23 cellular contexts compared by ENCODE assay signal in genomic region chr14:50106178-50106577, GRCh38. TPM values are rescaled to one million over a fixed set of nuclear protein-coding genes. Genes with fewer than 3 reads are reported as not detected.
A peak's percentile ranks its signal among the peaks of the same experiment; 100 is the strongest.
DNase-seq lines count a peak whose midpoint lies in the region; ATAC-seq and TF ChIP-seq lines count a peak whose summit lies in the region.
"Had no signal": no experiment of that assay in that cellular context is flagged by ENCODE, and none has a peak within 500 bp of the region (broad histone marks: within the 10 kb centered on the region; RNA-seq: fewer than 3 reads in every experiment).

No MANE protein-coding gene starts in this region.

- no peak; the same call in 1 of the 2 replicates for ATAC-seq in PC-3
- no peak for ATAC-seq in memory B cell (ENCODE audit: low read depth)
- ATAC-seq in T-cell (replicated peaks in 1 of 4), result no peak
- ATAC-seq: activated CD8-positive, alpha-beta memory T cell treated with anti-CD3 and anti-CD28 coated beads, Interleukin-2, amount 10 ng/mL, durations not matched to agents 7 days and 5 days had no signal

- H3K27me3 Mint-ChIP-seq in activated CD4-positive, alpha-beta T cell treated with anti-CD3 and anti-CD28 coated beads, Interleukin-2, amount 10 ng/mL, durations not matched to agents 24 days and 14 days, result no peaks in the 10 kb centered on the region
- H3K27me3 Mint-ChIP-seq in CD14-positive monocyte (ENCODE audit: low read depth in 3 of 3) (no peaks in the 10 kb centered on the region), memory B cell (no peaks in the 10 kb centered on the region), T-cell (no peaks in the 10 kb centered on the region)
- H3K27me3 Mint-ChIP-seq: activated CD8-positive, alpha-beta memory T cell treated with anti-CD3 and anti-CD28 coated beads, Interleukin-2, amount 10 ng/mL, durations not matched to agents 7 days and 5 days had no signal

- H3K79me2 ChIP-seq in PC-3 (ENCODE audit: low read length), result peaks cover 7% of the 10 kb centered on the region; the same call in 1 of the 2 replicates

- no peak overlapping the region for H3K27ac Mint-ChIP-seq in activated CD4-positive, alpha-beta T cell treated with anti-CD3 and anti-CD28 coated beads, Interleukin-2, amount 10 ng/mL, durations not matched to agents 24 days and 14 days
- H3K27ac Mint-ChIP-seq in CD14-positive monocyte (peak overlapping the region in 4 of 7 donors; percentile 1 to 73 (median 46)), memory B cell (peak overlapping the region; percentile 35), T-cell (peak overlapping the region in 1 of 2 donors; percentile 68)
- H3K27ac Mint-ChIP-seq: activated CD8-positive, alpha-beta memory T cell treated with anti-CD3 and anti-CD28 coated beads, Interleukin-2, amount 10 ng/mL, durations not matched to agents 7 days and 5 days had no signal

- H3K36me3 ChIP-seq in PC-3 (ENCODE audit: low read depth, low read length) (peaks cover 15% of the 10 kb centered on the region), brain microvascular endothelial cell (replicated peaks) (peaks cover 18% of the 10 kb centered on the region)

- intact Hi-C loops in activated CD4-positive, alpha-beta T cell treated with anti-CD3 and anti-CD28 coated beads, Interleukin-2, amount 10 ng/mL, durations not matched to agents 24 days and 14 days (cut with micrococcal nuclease), result no loop called here
- intact Hi-C loops in CD14-positive monocyte (cut with micrococcal nuclease) (loop anchor here (5.0 to 10.0 kb wide), 2 partner anchors 211 to 244 kb away; partner anchors contain the start of gene ARF6 (in 1 of the 2)), PC-3 (cut with micrococcal nuclease) (loop anchor here (5.0 kb wide), 1 partner anchor 339 kb away; the partner anchor contains the start of gene KLHDC2)

- no peaks in the 10 kb centered on the region for H3K27me3 ChIP-seq in PC-3 (ENCODE audit: low read length)
- no peaks in the 10 kb centered on the region for H3K27me3 ChIP-seq in brain microvascular endothelial cell (replicated peaks)
- H3K27me3 ChIP-seq: BLaER1, heart left ventricle, right lobe of liver had no signal

- H3K36me3 Mint-ChIP-seq in activated CD4-positive, alpha-beta T cell treated with anti-CD3 and anti-CD28 coated beads, Interleukin-2, amount 10 ng/mL, durations not matched to agents 24 days and 14 days (ENCODE audit: low read depth), result peaks cover 34% of the 10 kb centered on the region
- H3K36me3 Mint-ChIP-seq in CD14-positive monocyte (peaks cover 28 to 49% of the 10 kb centered on the region in 2 donors), memory B cell (peaks cover 11% of the 10 kb centered on the region), T-cell (peaks cover 16% of the 10 kb centered on the region)

- H2AFZ ChIP-seq in PC-3 (ENCODE audit: low read length), result no peak overlapping the region

- H3K4me3 Mint-ChIP-seq in activated CD4-positive, alpha-beta T cell treated with anti-CD3 and anti-CD28 coated beads, Interleukin-2, amount 10 ng/mL, durations not matched to agents 24 days and 14 days, result no peak overlapping the region
- H3K4me3 Mint-ChIP-seq in CD14-positive monocyte, result no peak overlapping the region
- H3K4me3 Mint-ChIP-seq in memory B cell, result no peak overlapping the region
- no peak overlapping the region for H3K4me3 Mint-ChIP-seq in T-cell
- H3K4me3 Mint-ChIP-seq: activated CD8-positive, alpha-beta memory T cell treated with anti-CD3 and anti-CD28 coated beads, Interleukin-2, amount 10 ng/mL, durations not matched to agents 7 days and 5 days; neural crest cell had no signal

- H3K9me3 ChIP-seq in PC-3 (ENCODE audit: low read length), result no peaks in the 10 kb centered on the region
- H3K9me3 ChIP-seq: A549, BLaER1, heart left ventricle, right lobe of liver had no signal

- H3K4me2 ChIP-seq in PC-3 (ENCODE audit: low read length), result no peak overlapping the region
- H3K4me2 ChIP-seq: A549, BLaER1 had no signal

- H3K4me1 ChIP-seq in PC-3 (ENCODE audit: insufficient read depth, low read length), result peaks cover 18% of the 10 kb centered on the region
- H3K4me1 ChIP-seq: BLaER1 had no signal

- CTCF ChIA-PET in PC-3 (lab: Charles Lee) (interaction anchor here (3.1 kb wide), 1 partner anchor 244 kb away, joined by 12 read pairs; no protein-coding TSS in a partner anchor), T-cell (lab: Charles Lee) (interaction anchor here (0.5 to 2.5 kb wide), 4 partner anchors 240 to 244 kb away, joined by 3 to 9 read pairs (median 4); no protein-coding TSS in a partner anchor)

- in situ Hi-C loops in brain microvascular endothelial cell (cut with HindIII; ENCODE audit: low pct_ligation_motif_present, low sequenced_read_pairs), result loop anchor here (10.0 kb wide), 1 partner anchor 241 kb away; no protein-coding TSS in a partner anchor

- POLR2A ChIA-PET in PC-3 (lab: Charles Lee; ENCODE audit: unreplicated experiment) (no interaction called here), T-cell (lab: Charles Lee) (interaction anchor here in 1 of 2 donors (0.6 kb wide), 1 partner anchor 248 kb away, joined by 15 read pairs; no protein-coding TSS in a partner anchor)

- no peaks in the 10 kb centered on the region for H3K9me2 ChIP-seq in PC-3 (replicated peaks; ENCODE audit: low read length)

- DNase-seq in activated CD4-positive, alpha-beta T cell treated with anti-CD3 and anti-CD28 coated beads, Interleukin-2, amount 10 ng/mL, durations not matched to agents 24 days and 14 days, result peak; percentile 53
- DNase-seq in activated CD4-positive, alpha-beta T cell treated with anti-CD3 and anti-CD28 coated beads, Interleukin-2, amount 50 U/mL, for 4 hours, result no peak
- no peak for DNase-seq in CD14-positive monocyte (ENCODE audit: low spot score)
- DNase-seq in PC-3, result no peak
- no peak for DNase-seq in memory B cell (ENCODE audit: low spot score in 2 of 2)
- no peak for DNase-seq in T-cell
- no peak for DNase-seq in brain microvascular endothelial cell
- no peak for DNase-seq in NCI-H2081 (lab: John Stamatoyannopoulos, UW)
- DNase-seq: activated CD4-positive, CD25-positive, alpha-beta regulatory T cell treated with anti-CD3 and anti-CD28 coated beads, Interleukin-2, amount 50 U/mL, for 72 hours; activated CD8-positive, alpha-beta memory T cell treated with anti-CD3 and anti-CD28 coated beads, Interleukin-2, amount 10 ng/mL, durations not matched to agents 7 days and 5 days; activated effector memory CD4-positive, alpha-beta T cell treated with Interleukin-2 at 50 U/mL for 16 hours; heart left ventricle; NCI-H1092 treated with DMSO at 0.1 percent for 48 hours; NCI-H2107; posterior cingulate gyrus; right lobe of liver; SHP77; stimulated activated CD4-positive, alpha-beta T cell treated with anti-CD3 and anti-CD28 coated beads, Interleukin-15, amount 100 ng/mL, for 24 hours; stimulated activated CD8-positive, alpha-beta memory T cell treated with anti-CD3 and anti-CD28 coated beads, Interleukin-4, amount 100 ng/mL, for 48 hours had no signal

- H3K27ac ChIP-seq in PC-3 (ENCODE audit: low read length) (no peak overlapping the region), brain microvascular endothelial cell (no peak overlapping the region)
- H3K27ac ChIP-seq: A549, BLaER1, heart left ventricle, HL-60, right lobe of liver had no signal

- TSS peak; percentile 7 for BruUV-seq in PC-3 (replicated peaks; lab: Mats Ljungman, UMichigan)

- H3K9me3 Mint-ChIP-seq in activated CD4-positive, alpha-beta T cell treated with anti-CD3 and anti-CD28 coated beads, Interleukin-2, amount 10 ng/mL, durations not matched to agents 24 days and 14 days, result no peaks in the 10 kb centered on the region
- H3K9me3 Mint-ChIP-seq in CD14-positive monocyte (no peaks in the 10 kb centered on the region), memory B cell (no peaks in the 10 kb centered on the region), T-cell (no peaks in the 10 kb centered on the region)
- H3K9me3 Mint-ChIP-seq: neural crest cell had no signal

- H3K4me3 ChIP-seq in PC-3 (ENCODE audit: low read length) (no peak overlapping the region), brain microvascular endothelial cell (ENCODE audit: low read depth, low read length) (no peak overlapping the region)
- H3K4me3 ChIP-seq: A549, BLaER1, heart left ventricle, right lobe of liver had no signal

- no peak for TF ChIP-seq CTCF in CD14-positive monocyte (IDR thresholded peaks at IDR 0.05)
- no peak for TF ChIP-seq CTCF in PC-3 (conservative IDR thresholded peaks at IDR 0.05; ENCODE audit: low read depth, low read length)
- no peak for TF ChIP-seq CTCF in brain microvascular endothelial cell (IDR thresholded peaks at IDR 0.05; ENCODE audit: low read depth, low read length, missing control alignments)

- H3K9ac ChIP-seq in PC-3 (ENCODE audit: low read length), result no peak overlapping the region
- H3K9ac ChIP-seq: BLaER1 had no signal

- peaks cover 23% of the 10 kb centered on the region for H3K4me1 Mint-ChIP-seq in activated CD4-positive, alpha-beta T cell treated with anti-CD3 and anti-CD28 coated beads, Interleukin-2, amount 10 ng/mL, durations not matched to agents 24 days and 14 days
- peaks cover 7% of the 10 kb centered on the region for H3K4me1 Mint-ChIP-seq in CD14-positive monocyte
- peaks cover 10% of the 10 kb centered on the region for H3K4me1 Mint-ChIP-seq in memory B cell
- H3K4me1 Mint-ChIP-seq in T-cell, result peaks cover 21 to 31% (median 30%) of the 10 kb centered on the region in 3 donors
- H3K4me1 Mint-ChIP-seq: neural crest cell had no signal

- H3F3A ChIP-seq in PC-3 (ENCODE audit: low read length, unreplicated experiment), result peaks cover 4% of the 10 kb centered on the region

- H4K20me1 ChIP-seq in PC-3 (ENCODE audit: low read length), result no peaks in the 10 kb centered on the region

RNA-seq across cellular contexts. Expression of gene VCPKMT, which starts 10.2 kb away (rescaled TPM):
- total RNA-seq in activated CD4-positive, alpha-beta T cell treated with anti-CD3 and anti-CD28 coated beads, Interleukin-2, amount 10 ng/mL, durations not matched to agents 24 days and 14 days, result 13.9 and 14.3 TPM in 2 replicates
- 1 to 10 TPM; 3.4 to 3.5 TPM for polyA plus RNA-seq in CD14-positive monocyte
- total RNA-seq in PC-3 (2014; rRNA removed) (8.2 and 8.8 TPM in 2 replicates), T-cell (10 to 100 TPM; 16.3 to 24.4 (median 18.3) TPM)
